7 cellular contexts compared by ENCODE assay signal in genomic region chr22:48532986-48533385, GRCh38.
"Had no signal": no experiment of that assay in that cellular context is flagged by ENCODE, and none has a peak within 500 bp of the region (broad histone marks: within the 10 kb centered on the region; RNA-seq: fewer than 3 reads in every experiment).

No MANE protein-coding gene starts in this region.

- DNase-seq: H9, HCEC 1CT, IMR-90, KG1 had no signal

- H3K4me3 ChIP-seq: GM23338, K562 had no signal

- H3K27ac ChIP-seq: HL-60 had no signal

- H3K4me2 ChIP-seq: GM23338 had no signal

- ATAC-seq: GM23338, K562 had no signal
